Comparison of ENCODE assay signal across 31 cellular contexts in the genomic region with DNA sequence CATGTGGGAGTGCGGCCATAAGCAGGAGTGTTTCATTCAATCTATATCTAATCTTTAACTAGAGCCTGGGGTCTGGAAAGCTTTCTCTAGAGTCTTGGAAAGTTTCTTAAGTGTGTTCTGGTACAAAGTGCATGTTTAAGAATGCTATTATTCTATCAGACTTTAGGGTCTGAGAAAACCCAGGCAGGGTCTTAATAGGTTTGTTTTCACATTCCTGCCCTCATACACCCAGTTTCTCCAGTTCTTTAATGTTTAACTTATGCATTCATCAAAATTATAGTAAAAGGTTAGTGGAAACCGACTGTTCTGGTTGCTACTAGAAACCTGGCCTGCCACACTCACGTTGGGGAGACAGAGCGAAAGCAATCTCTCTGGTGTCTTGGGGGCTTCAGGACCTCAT.
"Had no signal": no experiment of that assay in that cellular context is flagged by ENCODE, and none has a peak within 500 bp of the region (broad histone marks: within the 10 kb centered on the region; RNA-seq: fewer than 3 reads in every experiment).

No MANE protein-coding gene starts in this region.

- DNase-seq: activated CD4-positive, alpha-beta T cell treated with anti-CD3 and anti-CD28 coated beads for 1 hour; activated CD4-positive, alpha-beta T cell treated with anti-CD3 and anti-CD28 coated beads for 48 hours; activated CD4-positive, alpha-beta T cell treated with anti-CD3 and anti-CD28 coated beads, Interleukin-2, amount 50 U/mL, for 4 hours; activated CD4-positive, CD25-positive, alpha-beta regulatory T cell; activated CD8-positive, alpha-beta T cell treated with anti-CD3 and anti-CD28 coated beads for 36 hours; activated effector memory CD4-positive, alpha-beta T cell treated with anti-CD3 and anti-CD28 coated beads, Interleukin-2, amount 50 U/mL, for 16 hours; activated naive CD4-positive, alpha-beta T cell; activated naive CD4-positive, alpha-beta T cell treated with anti-CD3 and anti-CD28 coated beads, Interleukin-2, amount 50 U/mL, for 16 hours; activated naive CD8-positive, alpha-beta T cell treated with anti-CD3 and anti-CD28 coated beads for 36 hours; activated T-cell treated with anti-CD3 and anti-CD28 coated beads, Interleukin-2, amount 50 U/mL, for 1 hour; activated T-cell treated with anti-CD3 and anti-CD28 coated beads, Interleukin-2, amount 50 U/mL, for 72 hours; amygdala; NCI-H1092 treated with DMSO at 0.1 percent for 48 hours; NCI-H1436; NCI-H1694; NCI-H1930; NCI-H2081 treated with DMSO at 0.1 percent for 48 hours; NCI-H226; NCI-H446 treated with DMSO at 0.1 percent for 48 hours; NCI-H524; NCI-H69; SHP77; SJCRH30; T1000; WERI-Rb-1 had no signal

- H3K9me3 ChIP-seq: ascending aorta, SJCRH30 had no signal

- H3K36me3 ChIP-seq: ascending aorta, cardiac muscle cell, SJCRH30, WERI-Rb-1 had no signal

- H3K9me3 Mint-ChIP-seq: activated CD8-positive, alpha-beta T cell treated with anti-CD3 and anti-CD28 coated beads for 36 hours; activated naive CD8-positive, alpha-beta T cell treated with anti-CD3 and anti-CD28 coated beads for 36 hours; activated T-cell treated with anti-CD3 and anti-CD28 coated beads, Interleukin-2, amount 50 U/mL, for 72 hours had no signal

- H3K4me1 Mint-ChIP-seq: activated naive CD8-positive, alpha-beta T cell treated with anti-CD3 and anti-CD28 coated beads for 36 hours; activated T-helper 17 cell treated with anti-CD3 and anti-CD28 coated beads, Interleukin-2, amount 50 U/mL, for 72 hours had no signal

- H3K27ac Mint-ChIP-seq: activated CD8-positive, alpha-beta T cell treated with anti-CD3 and anti-CD28 coated beads for 36 hours; activated naive CD8-positive, alpha-beta T cell treated with anti-CD3 and anti-CD28 coated beads for 36 hours; activated T-cell treated with anti-CD3 and anti-CD28 coated beads, Interleukin-2, amount 50 U/mL, for 72 hours; activated T-helper 17 cell treated with anti-CD3 and anti-CD28 coated beads, Interleukin-2, amount 50 U/mL, for 72 hours had no signal

- ATAC-seq: activated CD8-positive, alpha-beta T cell treated with anti-CD3 and anti-CD28 coated beads for 36 hours; activated T-cell treated with anti-CD3 and anti-CD28 coated beads, Interleukin-2, amount 50 U/mL, for 72 hours; activated T-helper 17 cell treated with anti-CD3 and anti-CD28 coated beads, Interleukin-2, amount 50 U/mL, for 72 hours; Panc1 had no signal

- H3K36me3 Mint-ChIP-seq: activated naive CD8-positive, alpha-beta T cell treated with anti-CD3 and anti-CD28 coated beads for 36 hours had no signal

- H3K4me1 ChIP-seq: ascending aorta, SJCRH30 had no signal

- H3K27me3 ChIP-seq: ascending aorta, cardiac muscle cell, SJCRH30 had no signal

- H3K9ac ChIP-seq: KMS-11 had no signal

- H3K27ac ChIP-seq: ascending aorta, cardiac muscle cell, KMS-11, SJCRH30, SK-N-MC, WERI-Rb-1 had no signal

- H3K4me3 ChIP-seq: ascending aorta, cardiac muscle cell, SJCRH30, SK-N-MC had no signal

- H3K4me3 Mint-ChIP-seq: activated CD8-positive, alpha-beta T cell treated with anti-CD3 and anti-CD28 coated beads for 36 hours; activated naive CD8-positive, alpha-beta T cell treated with anti-CD3 and anti-CD28 coated beads for 36 hours; activated T-cell treated with anti-CD3 and anti-CD28 coated beads, Interleukin-2, amount 50 U/mL, for 72 hours; activated T-helper 17 cell treated with anti-CD3 and anti-CD28 coated beads, Interleukin-2, amount 50 U/mL, for 72 hours had no signal
